Comparison of ENCODE assay signal across 30 cellular contexts in genomic region chr2:215779912-215780311, GRCh38.
"Had no signal": no experiment of that assay in that cellular context is flagged by ENCODE, and none has a peak within 500 bp of the region (broad histone marks: within the 10 kb centered on the region; RNA-seq: fewer than 3 reads in every experiment).

No MANE protein-coding gene starts in this region.

- H3K9me3 ChIP-seq: breast epithelium, pancreas, psoas muscle, thoracic aorta, upper lobe of left lung had no signal

- FAIRE-seq: endothelial cell of umbilical vein, keratinocyte, pancreas had no signal

- H3K4me3 ChIP-seq: breast epithelium, pancreas, psoas muscle, thoracic aorta, upper lobe of left lung had no signal

- H3K36me3 Mint-ChIP-seq: activated CD4-positive, alpha-beta memory T cell treated with anti-CD3 and anti-CD28 coated beads for 36 hours; activated naive CD4-positive, alpha-beta T cell treated with anti-CD3 and anti-CD28 coated beads, Interleukin-2, amount 10 ng/mL, durations not matched to agents 7 days and 5 days; naive B cell; stimulated activated naive B cell treated with anti-CD40 and anti-IgM and Interleukin-4, amounts not matched to agents 10 μg/mL and 1 μg/mL and 100 μg/mL, for 72 hours had no signal

- H3K4me3 Mint-ChIP-seq: activated CD4-positive, alpha-beta memory T cell treated with anti-CD3 and anti-CD28 coated beads for 36 hours; activated CD4-positive, alpha-beta T cell treated with anti-CD3 and anti-CD28 coated beads, Interleukin-2, amount 10 ng/mL, durations not matched to agents 24 days and 14 days; activated naive CD4-positive, alpha-beta T cell treated with anti-CD3 and anti-CD28 coated beads, Interleukin-2, amount 10 ng/mL, durations not matched to agents 7 days and 5 days; activated T-helper 1 cell treated with anti-CD3 and anti-CD28 coated beads, Interleukin-12 subunit alpha, Interleukin-12 subunit beta, Interleukin-2, Interleukin-4 antibody, amounts not matched to agents 30 ng/mL and 10 ng/mL and 1 ng/mL, durations not matched to agents 14 hours and 24 hours and 36 hours; naive B cell; stimulated activated naive B cell treated with anti-CD40 and anti-IgM and Interleukin-4, amounts not matched to agents 10 μg/mL and 1 μg/mL and 100 μg/mL, for 72 hours; T-helper 17 cell had no signal

- H3K9me3 Mint-ChIP-seq: activated CD4-positive, alpha-beta memory T cell treated with anti-CD3 and anti-CD28 coated beads for 36 hours; activated CD4-positive, alpha-beta T cell treated with anti-CD3 and anti-CD28 coated beads, Interleukin-2, amount 10 ng/mL, durations not matched to agents 24 days and 14 days; activated naive CD4-positive, alpha-beta T cell treated with anti-CD3 and anti-CD28 coated beads, Interleukin-2, amount 10 ng/mL, durations not matched to agents 7 days and 5 days; activated T-helper 1 cell treated with anti-CD3 and anti-CD28 coated beads, Interleukin-12 subunit alpha, Interleukin-12 subunit beta, Interleukin-2, Interleukin-4 antibody, amounts not matched to agents 30 ng/mL and 10 ng/mL and 1 ng/mL, durations not matched to agents 14 hours and 24 hours and 36 hours; naive B cell; stimulated activated naive B cell treated with anti-CD40 and anti-IgM and Interleukin-4, amounts not matched to agents 10 μg/mL and 1 μg/mL and 100 μg/mL, for 72 hours had no signal

- H3K36me3 ChIP-seq: breast epithelium, pancreas, thoracic aorta, upper lobe of left lung, WERI-Rb-1 had no signal

- H3K27me3 ChIP-seq: breast epithelium, pancreas, upper lobe of left lung had no signal

- H3K4me1 Mint-ChIP-seq: activated CD4-positive, alpha-beta T cell treated with anti-CD3 and anti-CD28 coated beads, Interleukin-2, amount 10 ng/mL, durations not matched to agents 24 days and 14 days; activated naive CD4-positive, alpha-beta T cell treated with anti-CD3 and anti-CD28 coated beads, Interleukin-2, amount 10 ng/mL, durations not matched to agents 7 days and 5 days; naive B cell; stimulated activated naive B cell treated with anti-CD40 and anti-IgM and Interleukin-4, amounts not matched to agents 10 μg/mL and 1 μg/mL and 100 μg/mL, for 72 hours; T-helper 17 cell had no signal

- H3K4me1 ChIP-seq: breast epithelium, pancreas, psoas muscle, upper lobe of left lung had no signal

- DNase-seq: activated CD4-positive, alpha-beta memory T cell treated with anti-CD3 and anti-CD28 coated beads for 36 hours; activated CD4-positive, alpha-beta T cell treated with anti-CD3 and anti-CD28 coated beads, Interleukin-2, amount 10 ng/mL, durations not matched to agents 24 days and 14 days; activated CD4-positive, CD25-positive, alpha-beta regulatory T cell treated with anti-CD3 and anti-CD28 coated beads, Interleukin-2, amount 50 U/mL, for 72 hours; activated CD8-positive, alpha-beta memory T cell treated with anti-CD3 and anti-CD28 coated beads, Interleukin-2, amount 50 U/mL, for 4 hours; activated effector memory CD4-positive, alpha-beta T cell treated with anti-CD3 and anti-CD28 coated beads, Interleukin-2, amount 50 U/mL, for 16 hours; activated naive CD4-positive, alpha-beta T cell treated with anti-CD3 and anti-CD28 coated beads, Interleukin-2, amount 10 ng/mL, durations not matched to agents 7 days and 5 days; activated T-cell treated with anti-CD3 and anti-CD28 coated beads, Interleukin-2, amount 50 U/mL, for 1 hour; amygdala; central memory CD4-positive, alpha-beta T cell; foreskin fibroblast; head of caudate nucleus; hippocampal formation; left cardiac atrium; left ventricle myocardium superior; naive B cell; nucleus accumbens; pancreas; psoas muscle; stimulated activated CD4-positive, alpha-beta T cell treated with anti-CD3 and anti-CD28 coated beads, Interleukin-15, amount 100 ng/mL, for 24 hours; stimulated activated CD4-positive, alpha-beta T cell treated with anti-CD3 and anti-CD28 coated beads, Interleukin-2, amount 100 ng/mL, for 24 hours; stimulated activated naive B cell treated with anti-CD40 and anti-IgM and Interleukin-4, amounts not matched to agents 10 μg/mL and 1 μg/mL and 100 μg/mL, for 72 hours; T-helper 17 cell; T1000; upper lobe of left lung; WERI-Rb-1 had no signal

- H3K27ac Mint-ChIP-seq: activated CD4-positive, alpha-beta memory T cell treated with anti-CD3 and anti-CD28 coated beads for 36 hours; activated CD4-positive, alpha-beta T cell treated with anti-CD3 and anti-CD28 coated beads, Interleukin-2, amount 10 ng/mL, durations not matched to agents 24 days and 14 days; activated naive CD4-positive, alpha-beta T cell treated with anti-CD3 and anti-CD28 coated beads, Interleukin-2, amount 10 ng/mL, durations not matched to agents 7 days and 5 days; activated T-helper 1 cell treated with anti-CD3 and anti-CD28 coated beads, Interleukin-12 subunit alpha, Interleukin-12 subunit beta, Interleukin-2, Interleukin-4 antibody, amounts not matched to agents 30 ng/mL and 10 ng/mL and 1 ng/mL, durations not matched to agents 14 hours and 24 hours and 36 hours; naive B cell; stimulated activated naive B cell treated with anti-CD40 and anti-IgM and Interleukin-4, amounts not matched to agents 10 μg/mL and 1 μg/mL and 100 μg/mL, for 72 hours; T-helper 17 cell had no signal

- ATAC-seq: left cardiac atrium; left ventricle myocardium superior; pancreas; psoas muscle; stimulated activated naive B cell treated with anti-CD40 and anti-IgM and Interleukin-4, amounts not matched to agents 10 μg/mL and 1 μg/mL and 100 μg/mL, for 72 hours; T-helper 17 cell had no signal

- H3K27ac ChIP-seq: breast epithelium, pancreas, psoas muscle, thoracic aorta, upper lobe of left lung, WERI-Rb-1 had no signal
